In genomic region chr15:71591057-71591456, GRCh38 we compare ENCODE assay signal across 22 cellular contexts.
A peak's percentile ranks its signal among the peaks of the same experiment; 100 is the strongest.
DNase-seq lines count a peak whose midpoint lies in the region; ATAC-seq and TF ChIP-seq lines count a peak whose summit lies in the region.
"Had no signal": no experiment of that assay in that cellular context is flagged by ENCODE, and none has a peak within 500 bp of the region (broad histone marks: within the 10 kb centered on the region; RNA-seq: fewer than 3 reads in every experiment).

No MANE protein-coding gene starts in this region.

- TF ChIP-seq CTCF in chondrocyte (IDR thresholded peaks at IDR 0.05) (peak; percentile 38), liver (IDR thresholded peaks at IDR 0.05; ENCODE audit: low read depth, low read length, missing input control) (peak; percentile 11), Calu3 (IDR thresholded peaks at IDR 0.05; ENCODE audit: unreplicated experiment) (no peak)

- H3K36me3 ChIP-seq in liver (ENCODE audit: control insufficient read depth in 4 of 4, insufficient read depth in 3 of 4, low read depth in 1 of 4, low read length in 3 of 4): no peaks in the 10 kb centered on the region
- H3K36me3 ChIP-seq: left lung, thyroid gland had no signal

- H3K27me3 ChIP-seq in liver (ENCODE audit: control insufficient read depth in 4 of 4, insufficient read depth in 4 of 4, low read length in 3 of 4): no peaks in the 10 kb centered on the region
- H3K27me3 ChIP-seq: left lung, thyroid gland had no signal

- peaks cover 8% of the 10 kb centered on the region for H3K9me3 Mint-ChIP-seq in chondrocyte (ENCODE audit: low read depth)
- no peaks in the 10 kb centered on the region for H3K9me3 Mint-ChIP-seq in Calu3 (ENCODE audit: low read depth, unreplicated experiment)

- no peaks in the 10 kb centered on the region for H3K36me3 Mint-ChIP-seq in chondrocyte (ENCODE audit: low read depth)
- no peaks in the 10 kb centered on the region for H3K36me3 Mint-ChIP-seq in Calu3 (ENCODE audit: insufficient read depth, unreplicated experiment)
- H3K36me3 Mint-ChIP-seq: IgD-negative memory B cell; stimulated activated naive B cell treated with anti-CD40 and anti-IgM and Interleukin-4, amounts not matched to agents 10 μg/mL and 1 μg/mL and 100 μg/mL, for 72 hours had no signal

- peaks cover 0 to 2% (median 0%) of the 10 kb centered on the region in 4 donors for H3K9me3 ChIP-seq in liver (ENCODE audit: control insufficient read depth in 4 of 4, low read length in 3 of 4)
- H3K9me3 ChIP-seq: thyroid gland had no signal

- H3K27ac Mint-ChIP-seq in chondrocyte (ENCODE audit: unreplicated experiment) (no peak overlapping the region), Calu3 (ENCODE audit: unreplicated experiment) (no peak overlapping the region)
- H3K27ac Mint-ChIP-seq: activated naive CD4-positive, alpha-beta T cell treated with anti-CD3 and anti-CD28 coated beads, Interleukin-2, amount 50 U/mL, for 72 hours; activated T-helper 1 cell treated with anti-CD3 and anti-CD28 coated beads, Interleukin-12 subunit alpha, Interleukin-12 subunit beta, Interleukin-2, Interleukin-4 antibody, amounts not matched to agents 30 ng/mL and 10 ng/mL and 1 ng/mL, durations not matched to agents 14 hours and 24 hours and 36 hours; IgD-negative memory B cell; stimulated activated naive B cell treated with anti-CD40 and anti-IgM and Interleukin-4, amounts not matched to agents 10 μg/mL and 1 μg/mL and 100 μg/mL, for 72 hours had no signal

- 92% methylated on average over 3 of the region's 3 CpGs for WGBS in liver

- intact Hi-C loops in Calu3 (cut with micrococcal nuclease; ENCODE audit: unreplicated experiment): no loop called here

- peaks cover 15% of the 10 kb centered on the region for H3K4me1 Mint-ChIP-seq in chondrocyte (ENCODE audit: low read depth)
- peaks cover 9% of the 10 kb centered on the region for H3K4me1 Mint-ChIP-seq in Calu3 (ENCODE audit: low read depth, unreplicated experiment)
- H3K4me1 Mint-ChIP-seq: IgD-negative memory B cell; stimulated activated naive B cell treated with anti-CD40 and anti-IgM and Interleukin-4, amounts not matched to agents 10 μg/mL and 1 μg/mL and 100 μg/mL, for 72 hours had no signal

- ATAC-seq in HG03432 (IDR thresholded peaks at IDR 0.05; ENCODE audit: unreplicated experiment): no peak
- ATAC-seq: activated naive CD4-positive, alpha-beta T cell treated with anti-CD3 and anti-CD28 coated beads, Interleukin-2, amount 50 U/mL, for 72 hours; left lung; sciatic nerve; stimulated activated naive B cell treated with anti-CD40 and anti-IgM and Interleukin-4, amounts not matched to agents 10 μg/mL and 1 μg/mL and 100 μg/mL, for 72 hours had no signal

- TF ChIP-seq RAD21 in liver (IDR thresholded peaks at IDR 0.05): no peak

- no peak overlapping the region for H3K9ac ChIP-seq in liver (ENCODE audit: low read depth in 1 of 2, low read length in 2 of 2)

- DNase-seq in ELR (ENCODE audit: low read depth) (peak; percentile 7), HT-29 (ENCODE audit: low spot score) (peak; percentile 35), chondrocyte (ENCODE audit: low spot score) (no peak), NCI-H2227 (lab: John Stamatoyannopoulos, UW; ENCODE audit: unreplicated experiment) (no peak), NCI-H2196 treated with DMSO at 0.1 percent for 48 hours (lab: John Stamatoyannopoulos, UW; ENCODE audit: unreplicated experiment) (no peak), Calu3 (no peak)
- DNase-seq: EL; GOT3; left lung; MM.1S; NCI-H1694; NCI-H774; nucleus accumbens; PC-9; stimulated activated naive B cell treated with anti-CD40 and anti-IgM and Interleukin-4, amounts not matched to agents 10 μg/mL and 1 μg/mL and 100 μg/mL, for 72 hours; thyroid gland had no signal

- no peak overlapping the region for H3K27ac ChIP-seq in liver (ENCODE audit: low read depth in 1 of 2, low read length in 2 of 2)
- H3K27ac ChIP-seq: left lung, PC-9, thyroid gland had no signal

- H3K27me3 Mint-ChIP-seq in chondrocyte (ENCODE audit: low read depth) (no peaks in the 10 kb centered on the region), Calu3 (ENCODE audit: unreplicated experiment) (no peaks in the 10 kb centered on the region)
- H3K27me3 Mint-ChIP-seq: stimulated activated naive B cell treated with anti-CD40 and anti-IgM and Interleukin-4, amounts not matched to agents 10 μg/mL and 1 μg/mL and 100 μg/mL, for 72 hours had no signal

- CTCF ChIA-PET in Calu3 (lab: Charles Lee): no interaction called here

- no peak overlapping the region for H3K4me3 Mint-ChIP-seq in chondrocyte (ENCODE audit: unreplicated experiment)
- no peak overlapping the region for H3K4me3 Mint-ChIP-seq in Calu3 (ENCODE audit: low read depth, unreplicated experiment)
- H3K4me3 Mint-ChIP-seq: activated T-helper 1 cell treated with anti-CD3 and anti-CD28 coated beads, Interleukin-12 subunit alpha, Interleukin-12 subunit beta, Interleukin-2, Interleukin-4 antibody, amounts not matched to agents 30 ng/mL and 10 ng/mL and 1 ng/mL, durations not matched to agents 14 hours and 24 hours and 36 hours; IgD-negative memory B cell; stimulated activated naive B cell treated with anti-CD40 and anti-IgM and Interleukin-4, amounts not matched to agents 10 μg/mL and 1 μg/mL and 100 μg/mL, for 72 hours had no signal

- no TSS peak for BruUV-seq in Calu3 (replicated peaks; lab: Mats Ljungman, UMichigan)

- no peaks in the 10 kb centered on the region for H3K4me1 ChIP-seq in liver (ENCODE audit: control insufficient read depth in 4 of 4, insufficient read depth in 4 of 4, low read length in 3 of 4)
- H3K4me1 ChIP-seq: left lung, thyroid gland had no signal

- H3K4me3 ChIP-seq in liver (ENCODE audit: low read depth in 1 of 3, low read length in 3 of 3): no peak overlapping the region
- H3K4me3 ChIP-seq: left lung, PC-9, thyroid gland had no signal

TF ChIP-seq in liver, 16 proteins besides CTCF, POLR2A, EP300 and RAD21:
- TF ChIP-seq ZBTB33 (IDR thresholded peaks at IDR 0.05): no peak
- TF ChIP-seq MAX (IDR thresholded peaks at IDR 0.05): no peak
- no peak for TF ChIP-seq EGR1 (IDR thresholded peaks at IDR 0.05; ENCODE audit: low read depth in 2 of 2)
- no peak for TF ChIP-seq RXRA (IDR thresholded peaks at IDR 0.05)
- no peak for TF ChIP-seq NR2F2 (IDR thresholded peaks at IDR 0.05)
- no peak for TF ChIP-seq GABPA (IDR thresholded peaks at IDR 0.05 in 1 of 2, conservative IDR thresholded peaks at IDR 0.05 in 1 of 2)
- no peak for TF ChIP-seq TAF1 (conservative IDR thresholded peaks at IDR 0.05)
- TF ChIP-seq ATF3 (IDR thresholded peaks at IDR 0.05): no peak
- TF ChIP-seq HNF4G (IDR thresholded peaks at IDR 0.05): no peak
- TF ChIP-seq SP1 (IDR thresholded peaks at IDR 0.05): no peak
TF ChIP-seq in liver: peak in this region for 0.

Comparison
In these comparisons a context has a peak if more than half of its experiments do, and no peak if none do; other contexts are left out.
1. DNase-seq: peak in ELR (single experiment) and HT-29 (single experiment); none in chondrocyte (single experiment), NCI-H2227 (single experiment), NCI-H2196 treated with DMSO at 0.1 percent for 48 hours (single experiment) and Calu3 (single experiment).